Comparison of ENCODE assay signal across 13 cellular contexts in the genomic region with DNA sequence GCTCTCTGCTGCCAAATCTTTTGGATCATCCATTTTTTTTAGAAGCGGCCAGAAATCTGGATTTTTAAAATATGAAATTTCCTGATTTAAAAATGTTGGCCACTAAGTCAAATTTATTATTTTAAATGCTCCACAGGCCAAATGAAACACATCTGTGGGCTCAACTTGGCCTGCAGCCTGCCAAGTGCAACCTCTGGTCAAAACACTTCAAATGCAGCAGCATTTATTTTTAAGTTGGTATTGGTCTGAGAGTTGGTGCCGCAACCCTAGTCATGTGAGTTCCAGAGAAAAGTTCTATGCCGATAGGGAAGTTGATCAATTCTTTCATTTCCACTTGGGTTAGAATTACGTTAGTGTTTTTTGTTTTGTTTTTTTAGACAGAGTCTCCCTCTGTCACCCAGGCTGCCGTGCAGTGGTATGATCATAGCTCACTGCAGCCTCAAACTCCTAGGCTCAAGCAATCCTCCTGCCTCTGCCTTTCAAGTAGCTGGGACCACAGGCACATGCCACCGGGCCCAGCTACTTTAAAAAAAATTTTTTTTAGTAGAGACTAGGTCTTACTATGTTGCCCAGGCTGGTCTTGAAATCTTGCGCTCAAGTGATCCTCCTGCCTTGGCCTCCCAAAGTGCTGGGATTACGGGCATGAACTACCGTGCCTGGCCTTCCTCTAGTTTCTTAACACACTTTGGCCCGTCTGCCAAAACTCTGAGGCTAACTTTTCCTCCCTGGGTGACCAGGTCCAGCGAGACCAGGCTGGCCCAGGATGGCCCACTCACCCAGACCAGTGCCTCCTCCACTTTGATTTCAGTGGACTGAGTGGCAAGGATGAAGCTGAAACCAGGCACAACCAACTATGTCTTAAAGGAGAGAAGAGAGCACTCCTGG.
"Had no signal": no experiment of that assay in that cellular context is flagged by ENCODE, and none has a peak within 500 bp of the region (broad histone marks: within the 10 kb centered on the region; RNA-seq: fewer than 3 reads in every experiment).

No MANE protein-coding gene starts in this region.

- H3K4me3 ChIP-seq: dorsolateral prefrontal cortex, esophagus squamous epithelium, heart left ventricle, ovary, uterus had no signal

- ATAC-seq: left lobe of liver had no signal

- DNase-seq: activated CD4-positive, alpha-beta memory T cell treated with anti-CD3 and anti-CD28 coated beads for 36 hours; activated naive CD4-positive, alpha-beta T cell treated with Interleukin-2 at 50 U/mL for 16 hours; brain microvascular endothelial cell; dorsolateral prefrontal cortex; esophagus squamous epithelium; heart left ventricle; mesenchymal stem cell; stimulated activated CD4-positive, alpha-beta T cell treated with anti-CD3 and anti-CD28 coated beads, Interleukin-4, amount 100 ng/mL, for 24 hours; T1000; uterus had no signal

- H3K9me3 ChIP-seq: ovary, uterus had no signal

- H3K4me1 ChIP-seq: esophagus squamous epithelium, uterus had no signal

- H3K36me3 ChIP-seq: brain microvascular endothelial cell, esophagus squamous epithelium, heart left ventricle, ovary, uterus had no signal

- H3K27ac ChIP-seq: brain microvascular endothelial cell, esophagus squamous epithelium, ovary, uterus, VCaP had no signal

- H3K27me3 ChIP-seq: brain microvascular endothelial cell, dorsolateral prefrontal cortex, esophagus squamous epithelium, heart left ventricle, ovary, uterus had no signal
